ENCODE assay signal across 1 cellular context in genomic region chr19:38642176-38642575, GRCh38.
TF ChIP-seq lines count a peak whose summit lies in the region.

No MANE protein-coding gene starts in this region.

TF ChIP-seq in H1, 55 proteins besides CTCF, POLR2A, EP300 and RAD21:
- no peak for TF ChIP-seq GTF2F1 (IDR thresholded peaks at IDR 0.05; ENCODE audit: borderline replicate concordance, low read depth, low read length)
